In genomic region chr3:4977001-4977888, GRCh38 we compare ENCODE assay signal across 1 cellular context.
TF ChIP-seq lines count a peak whose summit lies in the region.

No MANE protein-coding gene starts in this region.

TF ChIP-seq in K562, 482 proteins besides CTCF, POLR2A, EP300 and RAD21 (continued from another document and continues in another):
- peak; percentile 94 for TF ChIP-seq CUX1 (CRISPR knock-in tag; IDR thresholded peaks at IDR 0.05)
- TF ChIP-seq, protein P1, sequence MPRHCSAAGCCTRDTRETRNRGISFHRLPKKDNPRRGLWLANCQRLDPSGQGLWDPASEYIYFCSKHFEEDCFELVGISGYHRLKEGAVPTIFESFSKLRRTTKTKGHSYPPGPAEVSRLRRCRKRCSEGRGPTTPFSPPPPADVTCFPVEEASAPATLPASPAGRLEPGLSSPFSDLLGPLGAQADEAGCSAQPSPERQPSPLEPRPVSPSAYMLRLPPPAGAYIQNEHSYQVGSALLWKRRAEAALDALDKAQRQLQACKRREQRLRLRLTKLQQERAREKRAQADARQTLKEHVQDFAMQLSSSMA (CRISPR knock-in tag; IDR thresholded peaks at IDR 0.05) = peak; percentile 75; the same call in 1 of the 2 replicates
- 0 out of 2 replicates have a peak, but pooled peaks have one; percentile 72 for TF ChIP-seq ZNF133 (CRISPR knock-in tag; IDR thresholded peaks at IDR 0.05)
- peak; percentile 63; the same call in 1 of the 2 replicates for TF ChIP-seq NR2F6 (CRISPR knock-in tag; IDR thresholded peaks at IDR 0.05)
- TF ChIP-seq TBL1XR1 (IDR thresholded peaks at IDR 0.05; ENCODE audit: low read length in 2 of 2) = peak; percentile 23 to 85; a peak in 2 of 4 replicates
- peak; percentile 65 for TF ChIP-seq TEAD4 (IDR thresholded peaks at IDR 0.05; ENCODE audit: low read length)
- TF ChIP-seq TEAD4 (CRISPR knock-in tag; IDR thresholded peaks at IDR 0.05; ENCODE audit: borderline replicate concordance) = no peak
- peak; percentile 91 for TF ChIP-seq ZNF175 (CRISPR knock-in tag; IDR thresholded peaks at IDR 0.05; ENCODE audit: low read depth)
- no peak for TF ChIP-seq NFYB (IDR thresholded peaks at IDR 0.05; ENCODE audit: extremely low read depth, insufficient read length)
- peak; percentile 58 for TF ChIP-seq CEBPG (CRISPR knock-in tag; IDR thresholded peaks at IDR 0.05)
- no peak for TF ChIP-seq CEBPG (tag; conservative IDR thresholded peaks at IDR 0.05 in 1 of 2, IDR thresholded peaks at IDR 0.05 in 1 of 2)
- TF ChIP-seq TAF1 (IDR thresholded peaks at IDR 0.05; ENCODE audit: control insufficient read depth, extremely low read depth, insufficient read depth, low read length, severe bottlenecking) = peak; percentile 74
- TF ChIP-seq ZC3H8 (IDR thresholded peaks at IDR 0.05) = no peak
- TF ChIP-seq, protein P2, sequence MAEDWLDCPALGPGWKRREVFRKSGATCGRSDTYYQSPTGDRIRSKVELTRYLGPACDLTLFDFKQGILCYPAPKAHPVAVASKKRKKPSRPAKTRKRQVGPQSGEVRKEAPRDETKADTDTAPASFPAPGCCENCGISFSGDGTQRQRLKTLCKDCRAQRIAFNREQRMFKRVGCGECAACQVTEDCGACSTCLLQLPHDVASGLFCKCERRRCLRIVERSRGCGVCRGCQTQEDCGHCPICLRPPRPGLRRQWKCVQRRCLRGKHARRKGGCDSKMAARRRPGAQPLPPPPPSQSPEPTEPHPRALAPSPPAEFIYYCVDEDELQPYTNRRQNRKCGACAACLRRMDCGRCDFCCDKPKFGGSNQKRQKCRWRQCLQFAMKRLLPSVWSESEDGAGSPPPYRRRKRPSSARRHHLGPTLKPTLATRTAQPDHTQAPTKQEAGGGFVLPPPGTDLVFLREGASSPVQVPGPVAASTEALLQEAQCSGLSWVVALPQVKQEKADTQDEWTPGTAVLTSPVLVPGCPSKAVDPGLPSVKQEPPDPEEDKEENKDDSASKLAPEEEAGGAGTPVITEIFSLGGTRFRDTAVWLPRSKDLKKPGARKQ (CRISPR knock-in tag; IDR thresholded peaks at IDR 0.05) = peak; percentile 62; the same call in 1 of the 2 replicates
- peak; percentile 80 to 97 for TF ChIP-seq RCOR1 (IDR thresholded peaks at IDR 0.05; ENCODE audit: borderline replicate concordance in 1 of 2, low read depth in 2 of 2, low read length in 2 of 2)
- 0 out of 2 replicates have a peak, but pooled peaks have one; percentile 12 for TF ChIP-seq ZNF408 (CRISPR knock-in tag; IDR thresholded peaks at IDR 0.05; ENCODE audit: low read depth)
- peak; percentile 80; the same call in 1 of the 2 replicates for TF ChIP-seq DMBX1 (CRISPR knock-in tag; IDR thresholded peaks at IDR 0.05; ENCODE audit: borderline replicate concordance)
- TF ChIP-seq ZNF668 (CRISPR knock-in tag; IDR thresholded peaks at IDR 0.05) = 0 out of 2 replicates have a peak, but pooled peaks have one; percentile 70
- TF ChIP-seq STAT5A (IDR thresholded peaks at IDR 0.05; ENCODE audit: borderline replicate concordance, low read length) = peak; percentile 61; the same call in 1 of the 2 replicates
- TF ChIP-seq ZNF263 (CRISPR knock-in tag; IDR thresholded peaks at IDR 0.05; ENCODE audit: borderline replicate concordance) = peak; percentile 36; the same call in 1 of the 2 replicates
- TF ChIP-seq TCF3 (CRISPR knock-in tag; IDR thresholded peaks at IDR 0.05) = peak; percentile 80
- peak; percentile 79; the same call in 1 of the 2 replicates for TF ChIP-seq AFF4 (CRISPR knock-in tag; IDR thresholded peaks at IDR 0.05)
- TF ChIP-seq SRSF1 (IDR thresholded peaks at IDR 0.05; ENCODE audit: low read depth, low read length) = no peak
- TF ChIP-seq TBP (optimal IDR thresholded peaks at IDR 0.05; ENCODE audit: low read depth, low read length) = peak; percentile 55
- TF ChIP-seq ATF1 (CRISPR knock-in tag; IDR thresholded peaks at IDR 0.05) = no peak
- TF ChIP-seq ATF1 (tag; IDR thresholded peaks at IDR 0.05) = peak; percentile 15; the same call in 1 of the 2 replicates
- no peak for TF ChIP-seq PHB (CRISPR knock-in tag; IDR thresholded peaks at IDR 0.05)
- TF ChIP-seq PHF20 (IDR thresholded peaks at IDR 0.05; ENCODE audit: partially characterized antibody) = no peak
- TF ChIP-seq POLR2AphosphoS5 (IDR thresholded peaks at IDR 0.05; ENCODE audit: control insufficient read depth, insufficient read depth, low read depth, low read length) = peak; percentile 90
- peak; percentile 14 for TF ChIP-seq CXXC5 (CRISPR knock-in tag; IDR thresholded peaks at IDR 0.05)
- TF ChIP-seq ELF2 (CRISPR knock-in tag; IDR thresholded peaks at IDR 0.05) = 0 out of 2 replicates have a peak, but pooled peaks have one; percentile 10
- TF ChIP-seq, protein P3, sequence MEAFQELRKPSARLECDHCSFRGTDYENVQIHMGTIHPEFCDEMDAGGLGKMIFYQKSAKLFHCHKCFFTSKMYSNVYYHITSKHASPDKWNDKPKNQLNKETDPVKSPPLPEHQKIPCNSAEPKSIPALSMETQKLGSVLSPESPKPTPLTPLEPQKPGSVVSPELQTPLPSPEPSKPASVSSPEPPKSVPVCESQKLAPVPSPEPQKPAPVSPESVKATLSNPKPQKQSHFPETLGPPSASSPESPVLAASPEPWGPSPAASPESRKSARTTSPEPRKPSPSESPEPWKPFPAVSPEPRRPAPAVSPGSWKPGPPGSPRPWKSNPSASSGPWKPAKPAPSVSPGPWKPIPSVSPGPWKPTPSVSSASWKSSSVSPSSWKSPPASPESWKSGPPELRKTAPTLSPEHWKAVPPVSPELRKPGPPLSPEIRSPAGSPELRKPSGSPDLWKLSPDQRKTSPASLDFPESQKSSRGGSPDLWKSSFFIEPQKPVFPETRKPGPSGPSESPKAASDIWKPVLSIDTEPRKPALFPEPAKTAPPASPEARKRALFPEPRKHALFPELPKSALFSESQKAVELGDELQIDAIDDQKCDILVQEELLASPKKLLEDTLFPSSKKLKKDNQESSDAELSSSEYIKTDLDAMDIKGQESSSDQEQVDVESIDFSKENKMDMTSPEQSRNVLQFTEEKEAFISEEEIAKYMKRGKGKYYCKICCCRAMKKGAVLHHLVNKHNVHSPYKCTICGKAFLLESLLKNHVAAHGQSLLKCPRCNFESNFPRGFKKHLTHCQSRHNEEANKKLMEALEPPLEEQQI (IDR thresholded peaks at IDR 0.05) = no peak
- TF ChIP-seq NELFE (IDR thresholded peaks at IDR 0.05; ENCODE audit: insufficient read depth, insufficient read length) = no peak
- peak; percentile 77 for TF ChIP-seq BRD9 (IDR thresholded peaks at IDR 0.05; ENCODE audit: low read depth, partially characterized antibody)
- TF ChIP-seq ETV1 (tag; conservative IDR thresholded peaks at IDR 0.05; ENCODE audit: low read depth) = peak; percentile 87
- 0 out of 2 replicates have a peak, but pooled peaks have one; percentile 54 for TF ChIP-seq PTTG1 (tag; IDR thresholded peaks at IDR 0.05; ENCODE audit: low read depth)
- TF ChIP-seq BHLHE40 (IDR thresholded peaks at IDR 0.05; ENCODE audit: low read length) = peak; percentile 78
- peak; percentile 85 to 91; a peak in 3 of 4 replicates for TF ChIP-seq UBTF (IDR thresholded peaks at IDR 0.05; ENCODE audit: borderline replicate concordance in 1 of 2, low read depth in 2 of 2, low read length in 2 of 2)
- no peak for TF ChIP-seq CCNT2 (IDR thresholded peaks at IDR 0.05; ENCODE audit: borderline replicate concordance, extremely low read depth, insufficient read length, low read depth, low read length)
- peak in 1 of 2 experiments; percentile 31; a peak in 1 of 4 replicates for TF ChIP-seq ARNT (IDR thresholded peaks at IDR 0.05)
- TF ChIP-seq ZNF655 (CRISPR knock-in tag; IDR thresholded peaks at IDR 0.05) = 0 out of 2 replicates have a peak, but pooled peaks have one; percentile 65
- peak; percentile 31 to 88; a peak in 3 of 4 replicates for TF ChIP-seq SIN3A (IDR thresholded peaks at IDR 0.05; ENCODE audit: borderline replicate concordance in 2 of 2, control insufficient read depth in 1 of 2, low read depth in 2 of 2, low read length in 2 of 2)
- no peak for TF ChIP-seq RFX7 (CRISPR knock-in tag; IDR thresholded peaks at IDR 0.05)
